In the genomic region with DNA sequence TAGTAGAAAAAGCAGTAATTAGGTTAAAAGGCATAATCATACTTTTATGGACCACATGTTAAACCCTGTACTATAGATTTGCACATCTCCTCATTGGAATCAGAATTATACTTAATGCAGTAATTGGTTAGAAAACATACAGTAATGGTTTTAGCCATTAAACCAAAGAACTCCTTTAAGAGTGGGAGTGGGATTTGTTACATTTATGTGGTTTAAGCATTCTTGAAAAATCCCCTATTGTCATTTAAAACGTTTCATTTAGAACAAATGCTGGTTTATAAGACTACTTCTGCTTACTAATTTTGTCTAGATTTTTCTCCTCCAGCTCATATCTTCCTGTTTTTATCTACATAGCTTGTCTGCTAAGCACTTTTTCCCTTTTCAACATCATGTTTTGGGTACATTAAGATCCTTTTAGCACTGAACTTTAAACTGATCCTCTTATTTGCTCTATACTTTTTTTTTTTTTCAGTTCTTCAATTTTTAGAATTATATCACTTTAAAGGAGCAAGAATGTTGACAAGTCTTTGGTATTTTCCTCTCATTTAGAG, we compare ENCODE assay signal across 14 cellular contexts.
DNase-seq lines count a peak whose midpoint lies in the region; ATAC-seq and TF ChIP-seq lines count a peak whose summit lies in the region.
"Had no signal": no experiment of that assay in that cellular context is flagged by ENCODE, and none has a peak within 500 bp of the region (broad histone marks: within the 10 kb centered on the region; RNA-seq: fewer than 3 reads in every experiment).

No MANE protein-coding gene starts in this region.

- no peak for TF ChIP-seq CTCF in CD14-positive monocyte (IDR thresholded peaks at IDR 0.05)

- in situ Hi-C loops in KBM-7 (cut with MboI; ENCODE audit: low pct_unique_long_range_greater_than_20kb, low sequenced_read_pairs), result no loop called here

- peak overlapping the region; percentile 78 to 95 (median 88) for H3K27ac Mint-ChIP-seq in CD14-positive monocyte
- H3K27ac Mint-ChIP-seq in activated naive CD8-positive, alpha-beta T cell treated with anti-CD3 and anti-CD28 coated beads, Interleukin-2, amount 50 U/mL, for 24 hours, result no peak overlapping the region
- H3K27ac Mint-ChIP-seq in naive thymus-derived CD8-positive, alpha-beta T cell, result peak overlapping the region; percentile 19 to 94 (median 80)

- no peak for ATAC-seq in activated naive CD8-positive, alpha-beta T cell treated with anti-CD3 and anti-CD28 coated beads, Interleukin-2, amount 50 U/mL, for 24 hours
- no peak for ATAC-seq in naive thymus-derived CD8-positive, alpha-beta T cell
- ATAC-seq: SK-N-SH treated with all-trans-retinoic acid at 6 μM for 48 hours had no signal

- intact Hi-C loops in CD14-positive monocyte (cut with micrococcal nuclease), result loop anchor here (5.0 to 10.0 kb wide), 3 partner anchors 46 to 61 kb away; no protein-coding TSS in a partner anchor

- H3K4me1 Mint-ChIP-seq in CD14-positive monocyte, result peaks cover 39% of the 10 kb centered on the region
- H3K4me1 Mint-ChIP-seq in activated naive CD8-positive, alpha-beta T cell treated with anti-CD3 and anti-CD28 coated beads, Interleukin-2, amount 50 U/mL, for 24 hours, result peaks cover 51% of the 10 kb centered on the region
- peaks cover 30 to 64% (median 49%) of the 10 kb centered on the region in 4 donors for H3K4me1 Mint-ChIP-seq in naive thymus-derived CD8-positive, alpha-beta T cell

- H3K4me3 Mint-ChIP-seq in CD14-positive monocyte, result peak overlapping the region; percentile 50 to 51
- peak overlapping the region; percentile 8 for H3K4me3 Mint-ChIP-seq in activated naive CD8-positive, alpha-beta T cell treated with anti-CD3 and anti-CD28 coated beads, Interleukin-2, amount 50 U/mL, for 24 hours
- peak overlapping the region in 7 of 10 donors; percentile 7 to 58 (median 33) for H3K4me3 Mint-ChIP-seq in naive thymus-derived CD8-positive, alpha-beta T cell

- no peak for DNase-seq in CD14-positive monocyte (ENCODE audit: low spot score)
- peak; percentile 43 for DNase-seq in KBM-7
- no peak for DNase-seq in activated naive CD8-positive, alpha-beta T cell treated with anti-CD3 and anti-CD28 coated beads, Interleukin-2, amount 50 U/mL, for 24 hours
- DNase-seq in naive thymus-derived CD8-positive, alpha-beta T cell, result no peak
- DNase-seq in GDM1 (lab: John Stamatoyannopoulos, UW), result no peak
- no peak for DNase-seq in Ammon's horn (ENCODE audit: low spot score)
- no peak for DNase-seq in DMS79 treated with DMSO at 0.1 percent for 48 hours (lab: John Stamatoyannopoulos, UW)
- no peak for DNase-seq in GM03348 (ENCODE audit: low spot score)
- DNase-seq: Caco-2; NCI-H526 treated with DMSO at 0.1 percent for 48 hours; occipital lobe; stimulated activated CD4-positive, alpha-beta T cell treated with anti-CD3 and anti-CD28 coated beads, Interleukin-4, amount 100 ng/mL, for 4 hours; trophoblast cell had no signal

- no peaks in the 10 kb centered on the region for H3K36me3 Mint-ChIP-seq in CD14-positive monocyte
- no peaks in the 10 kb centered on the region for H3K36me3 Mint-ChIP-seq in activated naive CD8-positive, alpha-beta T cell treated with anti-CD3 and anti-CD28 coated beads, Interleukin-2, amount 50 U/mL, for 24 hours (ENCODE audit: low read depth)
- H3K36me3 Mint-ChIP-seq in naive thymus-derived CD8-positive, alpha-beta T cell, result no peaks in the 10 kb centered on the region

- peaks cover 0 to 2% (median 0%) of the 10 kb centered on the region in 3 donors for H3K27me3 Mint-ChIP-seq in CD14-positive monocyte (ENCODE audit: low read depth in 3 of 3)
- no peaks in the 10 kb centered on the region for H3K27me3 Mint-ChIP-seq in activated naive CD8-positive, alpha-beta T cell treated with anti-CD3 and anti-CD28 coated beads, Interleukin-2, amount 50 U/mL, for 24 hours
- H3K27me3 Mint-ChIP-seq in naive thymus-derived CD8-positive, alpha-beta T cell, result no peaks in the 10 kb centered on the region

- POLR2A ChIA-PET in naive thymus-derived CD8-positive, alpha-beta T cell (lab: Charles Lee), result interaction anchor here (0.6 to 2.0 kb wide), 7 partner anchors 12 to 365 kb away, joined by 4 to 10 read pairs (median 4); partner anchors contain the start of gene SESN1

- no peaks in the 10 kb centered on the region for H3K9me3 Mint-ChIP-seq in CD14-positive monocyte
- H3K9me3 Mint-ChIP-seq in activated naive CD8-positive, alpha-beta T cell treated with anti-CD3 and anti-CD28 coated beads, Interleukin-2, amount 50 U/mL, for 24 hours, result no peaks in the 10 kb centered on the region
- no peaks in the 10 kb centered on the region for H3K9me3 Mint-ChIP-seq in naive thymus-derived CD8-positive, alpha-beta T cell
